Comparison of ENCODE assay signal across 11 cellular contexts in genomic region chr1:145978477-145978859, GRCh38. TPM values are rescaled to one million over a fixed set of nuclear protein-coding genes. Genes with fewer than 3 reads are reported as not detected.
DNase-seq lines count a peak whose midpoint lies in the region.
"Had no signal": no experiment of that assay in that cellular context is flagged by ENCODE, and none has a peak within 500 bp of the region (broad histone marks: within the 10 kb centered on the region; RNA-seq: fewer than 3 reads in every experiment).

No MANE protein-coding gene starts in this region.

- H3K27ac Mint-ChIP-seq in activated T-cell treated with anti-CD3 and anti-CD28 coated beads, Interleukin-2, amount 50 U/mL, for 24 hours = no peak overlapping the region
- H3K27ac Mint-ChIP-seq: activated naive CD8-positive, alpha-beta T cell treated with anti-CD3 and anti-CD28 coated beads, Interleukin-2, amount 50 U/mL, for 24 hours had no signal

- peaks cover 31% of the 10 kb centered on the region for H3K4me1 Mint-ChIP-seq in activated T-cell treated with anti-CD3 and anti-CD28 coated beads, Interleukin-2, amount 50 U/mL, for 24 hours (ENCODE audit: low read depth)

- DNase-seq in activated T-cell treated with anti-CD3 and anti-CD28 coated beads, Interleukin-2, amount 50 U/mL, for 24 hours = no peak
- no peak for DNase-seq in activated T-cell treated with anti-CD3 and anti-CD28 coated beads for 4 hours
- no peak for DNase-seq in NCI-H345 (lab: John Stamatoyannopoulos, UW)
- DNase-seq in T1000 (lab: John Stamatoyannopoulos, UW) = no peak
- DNase-seq in head of caudate nucleus = no peak
- DNase-seq: activated naive CD8-positive, alpha-beta T cell treated with anti-CD3 and anti-CD28 coated beads, Interleukin-2, amount 50 U/mL, for 24 hours; NCI-H1436 treated with DMSO at 0.1 percent for 48 hours had no signal

- H3K36me3 ChIP-seq in mucosa of stomach (ENCODE audit: control insufficient read depth, insufficient read depth, low read length) (no peaks in the 10 kb centered on the region), urinary bladder (ENCODE audit: insufficient read depth) (peaks cover 2% of the 10 kb centered on the region)

- H3K9me3 Mint-ChIP-seq in activated T-cell treated with anti-CD3 and anti-CD28 coated beads, Interleukin-2, amount 50 U/mL, for 24 hours = no peaks in the 10 kb centered on the region
- H3K9me3 Mint-ChIP-seq: activated naive CD8-positive, alpha-beta T cell treated with anti-CD3 and anti-CD28 coated beads, Interleukin-2, amount 50 U/mL, for 24 hours had no signal

- no peaks in the 10 kb centered on the region for H3K9me3 ChIP-seq in mucosa of stomach (ENCODE audit: control insufficient read depth, low read length)

- intact Hi-C loops in head of caudate nucleus (cut with DNase I) = no loop called here

- H3K27me3 Mint-ChIP-seq in activated T-cell treated with anti-CD3 and anti-CD28 coated beads, Interleukin-2, amount 50 U/mL, for 24 hours = no peaks in the 10 kb centered on the region
- H3K27me3 Mint-ChIP-seq: activated naive CD8-positive, alpha-beta T cell treated with anti-CD3 and anti-CD28 coated beads, Interleukin-2, amount 50 U/mL, for 24 hours had no signal

- H3K36me3 Mint-ChIP-seq in activated T-cell treated with anti-CD3 and anti-CD28 coated beads, Interleukin-2, amount 50 U/mL, for 24 hours (ENCODE audit: low read depth) = peaks cover 3% of the 10 kb centered on the region

- no peaks in the 10 kb centered on the region for H3K27me3 ChIP-seq in mucosa of stomach (ENCODE audit: control insufficient read depth, insufficient read depth, low read length)

- H3K4me3 ChIP-seq in mucosa of stomach (ENCODE audit: low read length) (no peak overlapping the region), urinary bladder (ENCODE audit: low read depth, low read length) (no peak overlapping the region)

- H3K27ac ChIP-seq in cingulate gyrus (ENCODE audit: low read depth, low read length) (peak overlapping the region; percentile 94), urinary bladder (ENCODE audit: low read depth) (peak overlapping the region; percentile 96)

- H3K9ac ChIP-seq in mucosa of stomach (ENCODE audit: low read length) = peak overlapping the region; percentile 74

- H3K4me3 Mint-ChIP-seq in activated T-cell treated with anti-CD3 and anti-CD28 coated beads, Interleukin-2, amount 50 U/mL, for 24 hours = peak overlapping the region; percentile 47
- H3K4me3 Mint-ChIP-seq: activated naive CD8-positive, alpha-beta T cell treated with anti-CD3 and anti-CD28 coated beads, Interleukin-2, amount 50 U/mL, for 24 hours had no signal

- H3K4me1 ChIP-seq in mucosa of stomach (ENCODE audit: control insufficient read depth, insufficient read depth, low read length) (peaks cover 51% of the 10 kb centered on the region), urinary bladder (ENCODE audit: insufficient read depth) (peaks cover 3% of the 10 kb centered on the region)

RNA-seq across cellular contexts. Expression of gene POLR3GL, which starts 14.0 kb away (rescaled TPM):
- total RNA-seq in urinary bladder = 16.5 TPM
- polyA plus RNA-seq in urinary bladder = 46.6 TPM

RNA-seq across cellular contexts. Expression of gene ANKRD34A, which starts 14.1 kb away (rescaled TPM):
- total RNA-seq in urinary bladder = 0.21 TPM
- 1.4 TPM for polyA plus RNA-seq in urinary bladder

RNA-seq across cellular contexts. Expression of gene TXNIP, which starts 17.9 kb away (rescaled TPM):
- 920 TPM for total RNA-seq in urinary bladder
- polyA plus RNA-seq in urinary bladder = 1,029 TPM

RNA-seq across cellular contexts. Expression of gene LIX1L, which starts 20.7 kb away (rescaled TPM):
- total RNA-seq in urinary bladder = 29.6 TPM
- polyA plus RNA-seq in urinary bladder = 25.6 TPM

RNA-seq across cellular contexts. Expression of gene HJV, which starts 43.1 kb away (rescaled TPM):
- 9.4 TPM for total RNA-seq in urinary bladder
- polyA plus RNA-seq in urinary bladder = 0.11 TPM
- total RNA-seq: T-helper 1 cell treated with Interleukin-12 subunit alpha and Interleukin-12 subunit beta and Interleukin-4 antibody, amounts not matched to agents 30 ng/mL and 1 ng/mL, for 36 hours had no signal
